ENCODE assay signal across 1 cellular context in the genomic region with DNA sequence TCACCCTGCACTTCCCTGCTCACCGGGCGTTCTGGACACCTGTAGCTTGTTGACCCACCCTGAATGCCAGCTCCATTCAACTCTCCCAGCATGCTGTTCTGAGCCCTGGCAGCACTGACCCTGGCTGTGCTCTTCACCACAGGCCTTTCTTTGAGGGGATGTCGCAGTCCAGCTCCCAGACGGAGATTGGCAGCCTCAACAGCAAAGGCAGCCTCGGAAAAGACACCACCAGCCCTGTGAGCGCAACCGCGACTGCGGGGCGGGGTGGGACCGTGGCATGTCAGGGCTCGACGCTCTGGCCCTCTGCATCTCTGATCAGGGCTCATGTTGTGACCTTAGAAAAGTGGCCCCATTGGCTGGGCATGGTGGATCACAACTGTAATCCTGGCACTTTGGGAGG.
TF ChIP-seq lines count a peak whose summit lies in the region.

No MANE protein-coding gene starts in this region.

TF ChIP-seq in H1, 55 proteins besides CTCF, POLR2A, EP300 and RAD21:
- TF ChIP-seq MAFK (IDR thresholded peaks at IDR 0.05; ENCODE audit: low read depth, low read length) (no peak), EZH2 (IDR thresholded peaks at IDR 0.05; ENCODE audit: low read depth, low read length, severe bottlenecking) (no peak), TAF1 (IDR thresholded peaks at IDR 0.05; ENCODE audit: low read depth, low read length) (no peak), CBX8 (IDR thresholded peaks at IDR 0.05; ENCODE audit: borderline replicate concordance, low read depth, low read length) (no peak), CHD1 (IDR thresholded peaks at IDR 0.05; ENCODE audit: low read depth, low read length) (no peak), CHD2 (IDR thresholded peaks at IDR 0.05; ENCODE audit: low read length) (no peak), TEAD4 (IDR thresholded peaks at IDR 0.05; ENCODE audit: low read depth, low read length) (no peak), POLR2AphosphoS5 (IDR thresholded peaks at IDR 0.05; ENCODE audit: low read depth, low read length) (no peak)
- TF ChIP-seq, protein P1, sequence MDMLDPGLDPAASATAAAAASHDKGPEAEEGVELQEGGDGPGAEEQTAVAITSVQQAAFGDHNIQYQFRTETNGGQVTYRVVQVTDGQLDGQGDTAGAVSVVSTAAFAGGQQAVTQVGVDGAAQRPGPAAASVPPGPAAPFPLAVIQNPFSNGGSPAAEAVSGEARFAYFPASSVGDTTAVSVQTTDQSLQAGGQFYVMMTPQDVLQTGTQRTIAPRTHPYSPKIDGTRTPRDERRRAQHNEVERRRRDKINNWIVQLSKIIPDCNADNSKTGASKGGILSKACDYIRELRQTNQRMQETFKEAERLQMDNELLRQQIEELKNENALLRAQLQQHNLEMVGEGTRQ (IDR thresholded peaks at IDR 0.05; ENCODE audit: low read length), result no peak
